ENCODE assay signal across 8 cellular contexts in genomic region chr13:113029487-113030258, GRCh38.
DNase-seq lines count a peak whose midpoint lies in the region; ATAC-seq lines count a peak whose summit lies in the region.

No MANE protein-coding gene starts in this region.

- DNase-seq in NCI-H1092 treated with DMSO at 0.1 percent for 48 hours (lab: John Stamatoyannopoulos, UW) (peak; percentile 17), NCI-H1092 (lab: John Stamatoyannopoulos, UW) (no peak), NCI-H460 (ENCODE audit: extremely low read depth, low read depth) (peak; percentile 20), glomerular visceral epithelial cell (ENCODE audit: extremely low spot score) (peak; percentile 12)
- DNase-seq in activated T-cell treated with anti-CD3 and anti-CD28 coated beads, Interleukin-2, amount 50 U/mL, for 24 hours: peak; percentile 74
- DNase-seq in stimulated activated CD4-positive, alpha-beta T cell treated with anti-CD3 and anti-CD28 coated beads, Interleukin-12 subunit alpha, Interleukin-12 subunit beta, amount 100 ng/mL, for 48 hours (ENCODE audit: low read depth in 2 of 3, low spot score in 1 of 3): peak in 2 of 3 donors; percentile 40 to 52

- H3K36me3 Mint-ChIP-seq in activated T-cell treated with anti-CD3 and anti-CD28 coated beads, Interleukin-2, amount 50 U/mL, for 24 hours (ENCODE audit: low read depth): no peaks in the 10 kb centered on the region

- H3K4me3 Mint-ChIP-seq in activated T-cell treated with anti-CD3 and anti-CD28 coated beads, Interleukin-2, amount 50 U/mL, for 24 hours: no peak overlapping the region

- ATAC-seq in HG02623 (IDR thresholded peaks at IDR 0.05; ENCODE audit: unreplicated experiment) (no peak), HG03354 (IDR thresholded peaks at IDR 0.05; ENCODE audit: poor library complexity, severe bottlenecking, unreplicated experiment) (no peak)

- H3K4me1 Mint-ChIP-seq in activated T-cell treated with anti-CD3 and anti-CD28 coated beads, Interleukin-2, amount 50 U/mL, for 24 hours (ENCODE audit: low read depth): no peaks in the 10 kb centered on the region

- no peaks in the 10 kb centered on the region for H3K27me3 Mint-ChIP-seq in activated T-cell treated with anti-CD3 and anti-CD28 coated beads, Interleukin-2, amount 50 U/mL, for 24 hours

- H3K9me3 Mint-ChIP-seq in activated T-cell treated with anti-CD3 and anti-CD28 coated beads, Interleukin-2, amount 50 U/mL, for 24 hours: no peaks in the 10 kb centered on the region

- H3K27ac Mint-ChIP-seq in activated T-cell treated with anti-CD3 and anti-CD28 coated beads, Interleukin-2, amount 50 U/mL, for 24 hours: no peak overlapping the region
